Comparison of ENCODE assay signal across 1 cellular context in genomic region chr2:172084734-172085459, GRCh38.
TF ChIP-seq lines count a peak whose summit lies in the region.

No MANE protein-coding gene starts in this region.

TF ChIP-seq in HEK293, 187 proteins besides CTCF, POLR2A, EP300 and RAD21 (continued from another document):
- TF ChIP-seq ZNF645 (tag by site-specific recombination; IDR thresholded peaks at IDR 0.05) = 0 out of 2 replicates have a peak, but pooled peaks have one; percentile 34
- TF ChIP-seq ZNF692 (tag by site-specific recombination; IDR thresholded peaks at IDR 0.05) = peak; percentile 79; the same call in 1 of the 2 replicates
- TF ChIP-seq HOXC10 (CRISPR knock-in tag; IDR thresholded peaks at IDR 0.05) = no peak
- TF ChIP-seq ZNF148 (tag by site-specific recombination; IDR thresholded peaks at IDR 0.05; ENCODE audit: borderline replicate concordance) = no peak
- no peak; the same call in 1 of the 2 replicates for TF ChIP-seq ZNF513 (tag by site-specific recombination; IDR thresholded peaks at IDR 0.05)
- TF ChIP-seq ZNF555 (tag by site-specific recombination; conservative IDR thresholded peaks at IDR 0.05) = no peak
- TF ChIP-seq ZBTB49 (tag by site-specific recombination; IDR thresholded peaks at IDR 0.05; ENCODE audit: low read depth) = no peak
- TF ChIP-seq PATZ1 (tag by site-specific recombination; IDR thresholded peaks at IDR 0.05) = 0 out of 2 replicates have a peak, but pooled peaks have one; percentile 52
- TF ChIP-seq ZNF704 (tag by site-specific recombination; IDR thresholded peaks at IDR 0.05) = no peak
- no peak for TF ChIP-seq ZNF747 (tag by site-specific recombination; IDR thresholded peaks at IDR 0.05)
- TF ChIP-seq ZBTB48 (tag by site-specific recombination; IDR thresholded peaks at IDR 0.05) = peak; percentile 98
- no peak for TF ChIP-seq ZNF561 (tag by site-specific recombination; IDR thresholded peaks at IDR 0.05; ENCODE audit: borderline replicate concordance)
- TF ChIP-seq, protein P1, sequence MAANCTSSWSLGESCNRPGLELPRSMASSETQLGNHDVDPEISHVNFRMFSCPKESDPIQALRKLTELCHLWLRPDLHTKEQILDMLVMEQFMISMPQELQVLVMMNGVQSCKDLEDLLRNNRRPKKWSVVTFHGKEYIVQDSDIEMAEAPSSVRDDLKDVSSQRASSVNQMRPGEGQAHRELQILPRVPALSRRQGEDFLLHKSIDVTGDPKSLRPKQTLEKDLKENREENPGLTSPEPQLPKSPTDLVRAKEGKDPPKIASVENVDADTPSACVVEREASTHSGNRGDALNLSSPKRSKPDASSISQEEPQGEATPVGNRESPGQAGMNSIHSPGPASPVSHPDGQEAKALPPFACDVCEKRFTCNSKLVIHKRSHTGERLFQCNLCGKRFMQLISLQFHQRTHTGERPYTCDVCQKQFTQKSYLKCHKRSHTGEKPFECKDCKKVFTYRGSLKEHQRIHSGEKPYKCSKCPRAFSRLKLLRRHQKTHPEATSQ (tag by site-specific recombination; IDR thresholded peaks at IDR 0.05) = 0 out of 2 replicates have a peak, but pooled peaks have one; percentile 6
- TF ChIP-seq ZNF138 (tag by site-specific recombination; IDR thresholded peaks at IDR 0.05; ENCODE audit: borderline replicate concordance) = no peak
- TF ChIP-seq SCRT1 (tag by site-specific recombination; IDR thresholded peaks at IDR 0.05; ENCODE audit: borderline replicate concordance) = no peak
- no peak for TF ChIP-seq ZNF311 (tag by site-specific recombination; IDR thresholded peaks at IDR 0.05; ENCODE audit: borderline replicate concordance)
- no peak for TF ChIP-seq ZNF362 (tag by site-specific recombination; IDR thresholded peaks at IDR 0.05)
- TF ChIP-seq GLIS1 (tag by site-specific recombination; IDR thresholded peaks at IDR 0.05) = no peak
- TF ChIP-seq RBAK (tag by site-specific recombination; IDR thresholded peaks at IDR 0.05) = no peak
- TF ChIP-seq ZNF324 (tag by site-specific recombination; IDR thresholded peaks at IDR 0.05) = 0 out of 2 replicates have a peak, but pooled peaks have one; percentile 42
- TF ChIP-seq ZNF776 (tag by site-specific recombination; IDR thresholded peaks at IDR 0.05; ENCODE audit: borderline replicate concordance) = no peak
- TF ChIP-seq TCF7L2 (IDR thresholded peaks at IDR 0.05; ENCODE audit: borderline replicate concordance, low read depth, low read length) = no peak
- no peak for TF ChIP-seq ZNF514 (tag by site-specific recombination; IDR thresholded peaks at IDR 0.05)
- no peak for TF ChIP-seq ZNF280D (tag by site-specific recombination; IDR thresholded peaks at IDR 0.05)
- TF ChIP-seq ZNF626 (tag by site-specific recombination; IDR thresholded peaks at IDR 0.05) = no peak
- TF ChIP-seq ZNF354C (tag by site-specific recombination; IDR thresholded peaks at IDR 0.05; ENCODE audit: borderline replicate concordance, low read depth) = no peak
- no peak for TF ChIP-seq MZF1 (tag by site-specific recombination; IDR thresholded peaks at IDR 0.05; ENCODE audit: borderline replicate concordance)
- TF ChIP-seq ZNF600 (tag by site-specific recombination; IDR thresholded peaks at IDR 0.05) = peak; percentile 71; the same call in 1 of the 2 replicates
- no peak; the same call in 1 of the 2 replicates for TF ChIP-seq KLF1 (tag by site-specific recombination; IDR thresholded peaks at IDR 0.05)
